ENCODE assay signal across 21 cellular contexts in the genomic region with DNA sequence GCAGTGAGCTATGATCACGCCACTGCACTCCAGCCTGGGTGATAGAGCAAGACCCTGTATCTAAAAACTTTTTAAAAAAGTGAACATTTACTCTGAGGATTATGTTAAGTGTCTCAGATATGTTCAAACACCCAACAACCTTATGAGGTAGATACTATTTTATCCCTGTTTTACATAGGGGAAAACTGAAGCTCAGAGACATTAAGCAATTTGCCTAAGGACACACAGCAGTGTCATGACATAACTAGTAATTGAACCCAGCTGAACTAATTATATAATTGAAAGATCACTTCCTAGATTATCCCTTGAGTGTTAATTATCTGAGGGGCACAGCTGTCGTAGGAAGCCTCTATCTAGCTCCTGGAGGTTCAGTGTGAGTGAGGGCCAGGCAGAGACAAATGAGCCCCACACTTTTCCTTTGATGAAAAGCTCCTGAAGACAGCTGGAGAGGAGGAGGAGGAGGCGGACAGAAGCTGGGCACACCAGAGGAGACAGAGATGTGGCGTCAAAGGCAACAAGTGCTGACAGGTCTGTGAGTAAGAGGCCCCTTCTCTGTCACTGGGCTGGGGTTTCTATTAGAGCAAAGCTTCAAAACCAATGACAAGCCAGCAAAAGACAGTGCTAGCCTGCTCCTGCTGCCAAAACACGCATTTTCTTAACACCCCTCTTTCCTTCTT. TPM values are rescaled to one million over a fixed set of nuclear protein-coding genes. Genes with fewer than 3 reads are reported as not detected.
DNase-seq lines count a peak whose midpoint lies in the region; ATAC-seq and TF ChIP-seq lines count a peak whose summit lies in the region.
"Had no signal": no experiment of that assay in that cellular context is flagged by ENCODE, and none has a peak within 500 bp of the region (broad histone marks: within the 10 kb centered on the region; RNA-seq: fewer than 3 reads in every experiment).

No MANE protein-coding gene starts in this region.

- DNase-seq in DMS 273 (lab: John Stamatoyannopoulos, UW; ENCODE audit: unreplicated experiment) (peak; percentile 69), NCI-H1436 treated with DMSO at 0.1 percent for 48 hours (lab: John Stamatoyannopoulos, UW) (peak; percentile 72), RWPE1 (ENCODE audit: low spot score) (peak; percentile 53), neural progenitor cell (ENCODE audit: low spot score) (no peak)
- DNase-seq in activated T-cell treated with anti-CD3 and anti-CD28 coated beads, Interleukin-2, amount 50 U/mL, for 1 hour, result no peak
- no peak for DNase-seq in activated CD8-positive, alpha-beta memory T cell treated with anti-CD3 and anti-CD28 coated beads, Interleukin-2, amount 10 ng/mL, durations not matched to agents 7 days and 5 days
- DNase-seq: activated CD4-positive, alpha-beta T cell treated with anti-CD3 and anti-CD28 coated beads, Interleukin-2, amount 10 ng/mL, durations not matched to agents 7 days and 5 days; activated naive CD4-positive, alpha-beta T cell; activated T-cell treated with anti-CD3 and anti-CD28 coated beads, Interleukin-2, amount 50 U/mL, for 72 hours; Caco-2; DND-41; NCI-H2029; NCI-H446; SHP77 treated with DMSO at 0.1 percent for 48 hours; trophoblast cell had no signal

- peak overlapping the region; percentile 18 for H3K27ac Mint-ChIP-seq in neural progenitor cell
- no peak overlapping the region for H3K27ac Mint-ChIP-seq in activated CD8-positive, alpha-beta memory T cell treated with anti-CD3 and anti-CD28 coated beads, Interleukin-2, amount 10 ng/mL, durations not matched to agents 7 days and 5 days
- H3K27ac Mint-ChIP-seq: activated CD4-positive, alpha-beta T cell treated with anti-CD3 and anti-CD28 coated beads, Interleukin-2, amount 10 ng/mL, durations not matched to agents 7 days and 5 days; activated T-cell treated with anti-CD3 and anti-CD28 coated beads, Interleukin-2, amount 50 U/mL, for 72 hours; natural killer cell treated with Interleukin-12 subunit alpha and Interleukin-12 subunit beta and Interleukin-15 and Interleukin-18, amount 100 ng/mL, for 72 hours had no signal

- H3K9ac ChIP-seq in neural progenitor cell, result no peak overlapping the region
- H3K9ac ChIP-seq: parathyroid adenoma had no signal

- no peaks in the 10 kb centered on the region for H3K36me3 ChIP-seq in neural progenitor cell

- H3K4me1 ChIP-seq in neural progenitor cell, result peaks cover 8% of the 10 kb centered on the region
- H3K4me1 ChIP-seq: Caco-2, parathyroid adenoma had no signal

- H3K27ac ChIP-seq in RWPE1, result no peak overlapping the region
- no peak overlapping the region for H3K27ac ChIP-seq in neural progenitor cell
- H3K27ac ChIP-seq: C4-2B, parathyroid adenoma had no signal

- peaks cover 11% of the 10 kb centered on the region for H3K27me3 Mint-ChIP-seq in neural progenitor cell (ENCODE audit: insufficient read depth, low read depth)
- H3K27me3 Mint-ChIP-seq in activated CD8-positive, alpha-beta memory T cell treated with anti-CD3 and anti-CD28 coated beads, Interleukin-2, amount 10 ng/mL, durations not matched to agents 7 days and 5 days, result peaks cover 39% of the 10 kb centered on the region

- H3K27me3 ChIP-seq in neural progenitor cell, result peaks cover 53% of the 10 kb centered on the region

- TF ChIP-seq CTCF in RWPE1 (conservative IDR thresholded peaks at IDR 0.05; ENCODE audit: low read depth) (no peak), neural progenitor cell (IDR thresholded peaks at IDR 0.05) (no peak)

- CTCF ChIA-PET in RWPE1 (lab: Yijun Ruan, JAX), result interaction anchor here (0.6 to 0.8 kb wide), 3 partner anchors 8 to 369 kb away, joined by 3 to 4 read pairs (median 3); no protein-coding TSS in a partner anchor
- CTCF ChIA-PET in activated CD8-positive, alpha-beta memory T cell treated with anti-CD3 and anti-CD28 coated beads, Interleukin-2, amount 10 ng/mL, durations not matched to agents 7 days and 5 days (lab: Charles Lee), result interaction anchor here (1.1 kb wide), 1 partner anchor 11 kb away, joined by 3 read pairs; no protein-coding TSS in a partner anchor

- no peaks in the 10 kb centered on the region for H4K20me1 ChIP-seq in neural progenitor cell (ENCODE audit: low read depth)

- H3K4me3 Mint-ChIP-seq in neural progenitor cell, result no peak overlapping the region
- no peak overlapping the region for H3K4me3 Mint-ChIP-seq in activated CD8-positive, alpha-beta memory T cell treated with anti-CD3 and anti-CD28 coated beads, Interleukin-2, amount 10 ng/mL, durations not matched to agents 7 days and 5 days
- H3K4me3 Mint-ChIP-seq: activated CD4-positive, alpha-beta T cell treated with anti-CD3 and anti-CD28 coated beads, Interleukin-2, amount 10 ng/mL, durations not matched to agents 7 days and 5 days; activated T-cell treated with anti-CD3 and anti-CD28 coated beads, Interleukin-2, amount 50 U/mL, for 72 hours; natural killer cell treated with Interleukin-12 subunit alpha and Interleukin-12 subunit beta and Interleukin-15 and Interleukin-18, amount 100 ng/mL, for 72 hours had no signal

- H3F3A ChIP-seq in neural progenitor cell (ENCODE audit: low read depth), result no peaks in the 10 kb centered on the region

- no peaks in the 10 kb centered on the region for H3K9me3 ChIP-seq in neural progenitor cell (ENCODE audit: low read depth)
- H3K9me3 ChIP-seq: Caco-2 had no signal

- ATAC-seq in GM18907 (IDR thresholded peaks at IDR 0.05; ENCODE audit: unreplicated experiment), result no peak
- ATAC-seq in activated CD8-positive, alpha-beta memory T cell treated with anti-CD3 and anti-CD28 coated beads, Interleukin-2, amount 10 ng/mL, durations not matched to agents 7 days and 5 days, result no peak
- ATAC-seq: activated T-cell treated with anti-CD3 and anti-CD28 coated beads, Interleukin-2, amount 50 U/mL, for 72 hours; natural killer cell treated with Interleukin-12 subunit alpha and Interleukin-12 subunit beta and Interleukin-15 and Interleukin-18, amount 100 ng/mL, for 72 hours had no signal

- H3K36me3 Mint-ChIP-seq in neural progenitor cell, result no peaks in the 10 kb centered on the region
- H3K36me3 Mint-ChIP-seq in activated CD8-positive, alpha-beta memory T cell treated with anti-CD3 and anti-CD28 coated beads, Interleukin-2, amount 10 ng/mL, durations not matched to agents 7 days and 5 days, result no peaks in the 10 kb centered on the region
- H3K36me3 Mint-ChIP-seq: natural killer cell treated with Interleukin-12 subunit alpha and Interleukin-12 subunit beta and Interleukin-15 and Interleukin-18, amount 100 ng/mL, for 72 hours had no signal

- H3K4me3 ChIP-seq in neural progenitor cell, result no peak overlapping the region

- H3K79me2 ChIP-seq in neural progenitor cell (ENCODE audit: low read depth), result no peaks in the 10 kb centered on the region
- H3K79me2 ChIP-seq: parathyroid adenoma had no signal

- POLR2A ChIA-PET in RWPE1 (lab: Yijun Ruan, JAX; ENCODE audit: low non-redundant PET), result no interaction called here

- peaks cover 28% of the 10 kb centered on the region for H3K4me1 Mint-ChIP-seq in neural progenitor cell
- no peaks in the 10 kb centered on the region for H3K4me1 Mint-ChIP-seq in activated CD8-positive, alpha-beta memory T cell treated with anti-CD3 and anti-CD28 coated beads, Interleukin-2, amount 10 ng/mL, durations not matched to agents 7 days and 5 days
- H3K4me1 Mint-ChIP-seq: activated CD4-positive, alpha-beta T cell treated with anti-CD3 and anti-CD28 coated beads, Interleukin-2, amount 10 ng/mL, durations not matched to agents 7 days and 5 days had no signal

- H3K9me3 Mint-ChIP-seq in neural progenitor cell, result no peaks in the 10 kb centered on the region
- H3K9me3 Mint-ChIP-seq in activated CD8-positive, alpha-beta memory T cell treated with anti-CD3 and anti-CD28 coated beads, Interleukin-2, amount 10 ng/mL, durations not matched to agents 7 days and 5 days (ENCODE audit: low read depth), result no peaks in the 10 kb centered on the region
- H3K9me3 Mint-ChIP-seq: activated CD4-positive, alpha-beta T cell treated with anti-CD3 and anti-CD28 coated beads, Interleukin-2, amount 10 ng/mL, durations not matched to agents 7 days and 5 days; activated T-cell treated with anti-CD3 and anti-CD28 coated beads, Interleukin-2, amount 50 U/mL, for 72 hours; natural killer cell treated with Interleukin-12 subunit alpha and Interleukin-12 subunit beta and Interleukin-15 and Interleukin-18, amount 100 ng/mL, for 72 hours had no signal

- H3K4me2 ChIP-seq in neural progenitor cell, result no peak overlapping the region

- no peak overlapping the region for H2AFZ ChIP-seq in neural progenitor cell (replicated peaks)
- H2AFZ ChIP-seq: parathyroid adenoma had no signal

RNA-seq across cellular contexts. Expression of gene TRH, which starts 20.5 kb away (rescaled TPM):
- 0.19 TPM in 1 of 2 replicates, not detected in the other for total RNA-seq in neural progenitor cell (ENCODE audit: low replicate concordance)
- total RNA-seq in activated CD8-positive, alpha-beta memory T cell treated with anti-CD3 and anti-CD28 coated beads, Interleukin-2, amount 10 ng/mL, durations not matched to agents 7 days and 5 days, result not detected
- total RNA-seq: activated CD4-positive, alpha-beta T cell treated with anti-CD3 and anti-CD28 coated beads, Interleukin-2, amount 10 ng/mL, durations not matched to agents 7 days and 5 days; activated T-cell treated with anti-CD3 and anti-CD28 coated beads, Interleukin-2, amount 50 U/mL, for 72 hours; Caco-2; epithelial cell of proximal tubule; H4; natural killer cell treated with Interleukin-12 subunit alpha and Interleukin-12 subunit beta and Interleukin-15 and Interleukin-18, amount 100 ng/mL, for 72 hours had no signal

Comparison
In these comparisons a context has a peak if more than half of its experiments do, and no peak if none do; other contexts are left out.
1. DNase-seq: peak in DMS 273 (single experiment), NCI-H1436 treated with DMSO at 0.1 percent for 48 hours (single experiment) and RWPE1 (single experiment); none in neural progenitor cell (single experiment), activated T-cell treated with anti-CD3 and anti-CD28 coated beads, Interleukin-2, amount 50 U/mL, for 1 hour (single experiment) and activated CD8-positive, alpha-beta memory T cell treated with anti-CD3 and anti-CD28 coated beads, Interleukin-2, amount 10 ng/mL, durations not matched to agents 7 days and 5 days (single experiment).